In the genomic region with DNA sequence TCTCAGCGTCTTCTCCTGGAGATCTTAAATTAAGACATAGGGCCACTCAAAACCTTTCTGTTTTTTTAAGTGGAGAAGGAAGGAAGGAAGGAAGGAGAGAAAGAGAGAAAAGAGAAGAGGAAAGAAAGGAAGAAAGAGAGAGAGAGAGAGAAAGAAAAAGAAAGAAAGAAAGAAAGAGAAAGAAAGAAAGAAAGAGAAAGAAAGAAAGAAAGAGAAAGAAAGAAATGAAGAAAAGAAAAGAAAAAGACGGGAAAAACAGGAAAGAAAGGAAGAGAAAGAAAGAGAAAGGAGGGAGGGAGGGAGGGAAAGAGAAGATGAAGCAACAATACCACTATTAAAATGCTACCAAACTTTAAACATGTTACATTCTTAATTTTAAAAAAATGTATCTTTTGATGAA, we compare ENCODE assay signal across 28 cellular contexts.
"Had no signal": no experiment of that assay in that cellular context is flagged by ENCODE, and none has a peak within 500 bp of the region (broad histone marks: within the 10 kb centered on the region; RNA-seq: fewer than 3 reads in every experiment).

No MANE protein-coding gene starts in this region.

- H3K4me1 Mint-ChIP-seq: naive B cell had no signal

- H3K36me3 ChIP-seq: esophagus squamous epithelium, gastrocnemius medialis, heart right ventricle, left lung, lower lobe of right lung had no signal

- H3K27ac Mint-ChIP-seq: dendritic cell treated with granulocyte-macrophage colony-stimulating factor and Interleukin-4, amounts not matched to agents 40 ng/mL and 50 ng/mL, for 4 days; effector memory CD8-positive, alpha-beta T cell; endodermal cell; mesothelial cell of epicardium had no signal

- H3K9me3 ChIP-seq: esophagus squamous epithelium, gastrocnemius medialis, lower lobe of right lung, mucosa of descending colon had no signal

- H3K4me3 ChIP-seq: esophagus squamous epithelium, gastrocnemius medialis, heart right ventricle, left lung, lower lobe of right lung, mucosa of descending colon had no signal

- H3K27ac ChIP-seq: epithelial cell of prostate, esophagus squamous epithelium, gastrocnemius medialis, heart right ventricle, left lung, lower lobe of right lung had no signal

- H3K4me1 ChIP-seq: gastrocnemius medialis, heart right ventricle, lower lobe of right lung had no signal

- H3K9me3 Mint-ChIP-seq: effector memory CD8-positive, alpha-beta T cell had no signal

- H3K27me3 Mint-ChIP-seq: dendritic cell treated with granulocyte-macrophage colony-stimulating factor and Interleukin-4, amounts not matched to agents 40 ng/mL and 50 ng/mL, for 4 days had no signal

- H3K4me3 Mint-ChIP-seq: dendritic cell treated with granulocyte-macrophage colony-stimulating factor and Interleukin-4, amounts not matched to agents 40 ng/mL and 50 ng/mL, for 4 days; effector memory CD8-positive, alpha-beta T cell; endodermal cell; mesothelial cell of epicardium; naive B cell; naive thymus-derived CD8-positive, alpha-beta T cell had no signal

- DNase-seq: cortex of kidney; effector CD8-positive, alpha-beta T cell; effector memory CD8-positive, alpha-beta T cell; endodermal cell; erythroblast; esophagus squamous epithelium; foreskin fibroblast; foreskin melanocyte; gastrocnemius medialis; glutamatergic neuron; head of caudate nucleus; heart right ventricle; hippocampal formation; left cardiac atrium; left lung; left ventricle myocardium superior; lower lobe of right lung; mesenchymal stem cell; mucosa of descending colon; naive B cell; naive thymus-derived CD8-positive, alpha-beta T cell had no signal

- ATAC-seq: effector memory CD8-positive, alpha-beta T cell; esophagus mucosa; gastrocnemius medialis; heart right ventricle; left cardiac atrium; left lung; left ventricle myocardium superior; lower lobe of right lung; mucosa of descending colon; naive thymus-derived CD8-positive, alpha-beta T cell had no signal

- FAIRE-seq: endometrium, islet of Langerhans, keratinocyte had no signal

- H3K27me3 ChIP-seq: esophagus squamous epithelium, gastrocnemius medialis, left lung had no signal

- H3K36me3 Mint-ChIP-seq: mesothelial cell of epicardium; naive thymus-derived CD8-positive, alpha-beta T cell had no signal
